Comparison of ENCODE assay signal across 1 cellular context in the genomic region with DNA sequence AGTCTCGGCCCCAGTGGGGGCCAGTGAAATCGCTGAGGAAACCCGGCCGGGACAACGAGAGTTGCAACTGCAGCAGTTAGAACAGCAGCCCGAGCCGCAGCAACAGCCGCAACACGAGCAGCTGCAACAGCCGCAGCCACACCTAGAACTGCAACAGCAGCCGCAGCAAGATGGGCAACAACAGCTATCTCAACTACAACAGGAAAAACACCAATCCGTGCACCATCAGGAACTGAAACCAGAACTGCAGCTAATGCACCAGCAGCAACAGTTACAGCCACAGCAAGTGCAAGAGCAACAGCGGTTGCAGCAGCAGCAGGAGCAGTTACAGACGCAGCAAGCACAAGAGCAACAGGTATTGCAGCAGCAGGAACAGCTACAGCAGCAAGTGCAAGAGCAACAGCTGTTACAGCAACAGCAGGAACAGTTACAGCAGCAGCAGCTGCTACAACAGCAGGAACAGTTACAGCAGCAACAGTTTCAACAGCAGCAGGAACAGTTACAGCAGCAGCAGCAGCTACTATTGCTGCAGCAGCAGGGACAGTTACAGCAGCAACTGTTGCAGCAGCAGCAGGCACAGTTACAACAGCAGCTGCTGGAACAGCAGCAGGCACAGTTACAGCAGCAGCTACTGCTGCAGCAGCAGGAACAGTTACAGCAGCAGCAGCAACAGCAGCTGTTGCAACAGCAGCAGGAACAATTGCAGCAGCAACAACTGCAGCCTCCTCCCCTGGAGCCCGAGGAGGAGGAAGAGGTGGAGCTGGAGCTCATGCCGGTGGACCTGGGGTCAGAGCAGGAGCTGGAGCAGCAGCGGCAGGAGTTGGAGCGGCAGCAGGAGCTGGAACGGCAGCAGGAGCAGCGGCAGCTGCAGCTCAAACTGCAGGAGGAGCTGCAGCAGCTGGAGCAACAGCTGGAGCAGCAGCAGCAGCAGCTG.
TF ChIP-seq lines count a peak whose summit lies in the region.

No MANE protein-coding gene starts in this region.

TF ChIP-seq in H1, 55 proteins besides CTCF, POLR2A, EP300 and RAD21:
- TF ChIP-seq PHF8 (conservative IDR thresholded peaks at IDR 0.05; ENCODE audit: low read depth, low read length) (no peak), NRF1 (IDR thresholded peaks at IDR 0.05; ENCODE audit: low read depth, low read length) (no peak), SP2 (IDR thresholded peaks at IDR 0.05; ENCODE audit: low read length) (no peak), SAP30 (IDR thresholded peaks at IDR 0.05; ENCODE audit: insufficient read depth, insufficient replicate concordance, low read length) (no peak), CHD1 (IDR thresholded peaks at IDR 0.05; ENCODE audit: low read depth, low read length) (no peak), SP1 (IDR thresholded peaks at IDR 0.05; ENCODE audit: low read depth, low read length) (no peak), CTBP2 (IDR thresholded peaks at IDR 0.05; ENCODE audit: borderline replicate concordance, insufficient read depth, insufficient read length, low read length) (no peak), KDM4A (IDR thresholded peaks at IDR 0.05; ENCODE audit: low read depth, low read length, severe bottlenecking) (no peak), TCF12 (IDR thresholded peaks at IDR 0.05; ENCODE audit: low read depth, low read length) (no peak), TBP (IDR thresholded peaks at IDR 0.05; ENCODE audit: low read depth, low read length) (no peak), CEBPB (IDR thresholded peaks at IDR 0.05; ENCODE audit: low read depth, low read length) (no peak), YY1 (IDR thresholded peaks at IDR 0.05; ENCODE audit: low read depth, low read length) (no peak), MAFK (IDR thresholded peaks at IDR 0.05; ENCODE audit: low read depth, low read length) (no peak), RBBP5 (IDR thresholded peaks at IDR 0.05; ENCODE audit: borderline replicate concordance, low read depth, low read length) (no peak), SIRT6 (IDR thresholded peaks at IDR 0.05; ENCODE audit: low read length) (no peak)
- TF ChIP-seq, protein P1, sequence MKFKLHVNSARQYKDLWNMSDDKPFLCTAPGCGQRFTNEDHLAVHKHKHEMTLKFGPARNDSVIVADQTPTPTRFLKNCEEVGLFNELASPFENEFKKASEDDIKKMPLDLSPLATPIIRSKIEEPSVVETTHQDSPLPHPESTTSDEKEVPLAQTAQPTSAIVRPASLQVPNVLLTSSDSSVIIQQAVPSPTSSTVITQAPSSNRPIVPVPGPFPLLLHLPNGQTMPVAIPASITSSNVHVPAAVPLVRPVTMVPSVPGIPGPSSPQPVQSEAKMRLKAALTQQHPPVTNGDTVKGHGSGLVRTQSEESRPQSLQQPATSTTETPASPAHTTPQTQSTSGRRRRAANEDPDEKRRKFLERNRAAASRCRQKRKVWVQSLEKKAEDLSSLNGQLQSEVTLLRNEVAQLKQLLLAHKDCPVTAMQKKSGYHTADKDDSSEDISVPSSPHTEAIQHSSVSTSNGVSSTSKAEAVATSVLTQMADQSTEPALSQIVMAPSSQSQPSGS (IDR thresholded peaks at IDR 0.05; ENCODE audit: low read length): no peak
- TF ChIP-seq, protein P2, sequence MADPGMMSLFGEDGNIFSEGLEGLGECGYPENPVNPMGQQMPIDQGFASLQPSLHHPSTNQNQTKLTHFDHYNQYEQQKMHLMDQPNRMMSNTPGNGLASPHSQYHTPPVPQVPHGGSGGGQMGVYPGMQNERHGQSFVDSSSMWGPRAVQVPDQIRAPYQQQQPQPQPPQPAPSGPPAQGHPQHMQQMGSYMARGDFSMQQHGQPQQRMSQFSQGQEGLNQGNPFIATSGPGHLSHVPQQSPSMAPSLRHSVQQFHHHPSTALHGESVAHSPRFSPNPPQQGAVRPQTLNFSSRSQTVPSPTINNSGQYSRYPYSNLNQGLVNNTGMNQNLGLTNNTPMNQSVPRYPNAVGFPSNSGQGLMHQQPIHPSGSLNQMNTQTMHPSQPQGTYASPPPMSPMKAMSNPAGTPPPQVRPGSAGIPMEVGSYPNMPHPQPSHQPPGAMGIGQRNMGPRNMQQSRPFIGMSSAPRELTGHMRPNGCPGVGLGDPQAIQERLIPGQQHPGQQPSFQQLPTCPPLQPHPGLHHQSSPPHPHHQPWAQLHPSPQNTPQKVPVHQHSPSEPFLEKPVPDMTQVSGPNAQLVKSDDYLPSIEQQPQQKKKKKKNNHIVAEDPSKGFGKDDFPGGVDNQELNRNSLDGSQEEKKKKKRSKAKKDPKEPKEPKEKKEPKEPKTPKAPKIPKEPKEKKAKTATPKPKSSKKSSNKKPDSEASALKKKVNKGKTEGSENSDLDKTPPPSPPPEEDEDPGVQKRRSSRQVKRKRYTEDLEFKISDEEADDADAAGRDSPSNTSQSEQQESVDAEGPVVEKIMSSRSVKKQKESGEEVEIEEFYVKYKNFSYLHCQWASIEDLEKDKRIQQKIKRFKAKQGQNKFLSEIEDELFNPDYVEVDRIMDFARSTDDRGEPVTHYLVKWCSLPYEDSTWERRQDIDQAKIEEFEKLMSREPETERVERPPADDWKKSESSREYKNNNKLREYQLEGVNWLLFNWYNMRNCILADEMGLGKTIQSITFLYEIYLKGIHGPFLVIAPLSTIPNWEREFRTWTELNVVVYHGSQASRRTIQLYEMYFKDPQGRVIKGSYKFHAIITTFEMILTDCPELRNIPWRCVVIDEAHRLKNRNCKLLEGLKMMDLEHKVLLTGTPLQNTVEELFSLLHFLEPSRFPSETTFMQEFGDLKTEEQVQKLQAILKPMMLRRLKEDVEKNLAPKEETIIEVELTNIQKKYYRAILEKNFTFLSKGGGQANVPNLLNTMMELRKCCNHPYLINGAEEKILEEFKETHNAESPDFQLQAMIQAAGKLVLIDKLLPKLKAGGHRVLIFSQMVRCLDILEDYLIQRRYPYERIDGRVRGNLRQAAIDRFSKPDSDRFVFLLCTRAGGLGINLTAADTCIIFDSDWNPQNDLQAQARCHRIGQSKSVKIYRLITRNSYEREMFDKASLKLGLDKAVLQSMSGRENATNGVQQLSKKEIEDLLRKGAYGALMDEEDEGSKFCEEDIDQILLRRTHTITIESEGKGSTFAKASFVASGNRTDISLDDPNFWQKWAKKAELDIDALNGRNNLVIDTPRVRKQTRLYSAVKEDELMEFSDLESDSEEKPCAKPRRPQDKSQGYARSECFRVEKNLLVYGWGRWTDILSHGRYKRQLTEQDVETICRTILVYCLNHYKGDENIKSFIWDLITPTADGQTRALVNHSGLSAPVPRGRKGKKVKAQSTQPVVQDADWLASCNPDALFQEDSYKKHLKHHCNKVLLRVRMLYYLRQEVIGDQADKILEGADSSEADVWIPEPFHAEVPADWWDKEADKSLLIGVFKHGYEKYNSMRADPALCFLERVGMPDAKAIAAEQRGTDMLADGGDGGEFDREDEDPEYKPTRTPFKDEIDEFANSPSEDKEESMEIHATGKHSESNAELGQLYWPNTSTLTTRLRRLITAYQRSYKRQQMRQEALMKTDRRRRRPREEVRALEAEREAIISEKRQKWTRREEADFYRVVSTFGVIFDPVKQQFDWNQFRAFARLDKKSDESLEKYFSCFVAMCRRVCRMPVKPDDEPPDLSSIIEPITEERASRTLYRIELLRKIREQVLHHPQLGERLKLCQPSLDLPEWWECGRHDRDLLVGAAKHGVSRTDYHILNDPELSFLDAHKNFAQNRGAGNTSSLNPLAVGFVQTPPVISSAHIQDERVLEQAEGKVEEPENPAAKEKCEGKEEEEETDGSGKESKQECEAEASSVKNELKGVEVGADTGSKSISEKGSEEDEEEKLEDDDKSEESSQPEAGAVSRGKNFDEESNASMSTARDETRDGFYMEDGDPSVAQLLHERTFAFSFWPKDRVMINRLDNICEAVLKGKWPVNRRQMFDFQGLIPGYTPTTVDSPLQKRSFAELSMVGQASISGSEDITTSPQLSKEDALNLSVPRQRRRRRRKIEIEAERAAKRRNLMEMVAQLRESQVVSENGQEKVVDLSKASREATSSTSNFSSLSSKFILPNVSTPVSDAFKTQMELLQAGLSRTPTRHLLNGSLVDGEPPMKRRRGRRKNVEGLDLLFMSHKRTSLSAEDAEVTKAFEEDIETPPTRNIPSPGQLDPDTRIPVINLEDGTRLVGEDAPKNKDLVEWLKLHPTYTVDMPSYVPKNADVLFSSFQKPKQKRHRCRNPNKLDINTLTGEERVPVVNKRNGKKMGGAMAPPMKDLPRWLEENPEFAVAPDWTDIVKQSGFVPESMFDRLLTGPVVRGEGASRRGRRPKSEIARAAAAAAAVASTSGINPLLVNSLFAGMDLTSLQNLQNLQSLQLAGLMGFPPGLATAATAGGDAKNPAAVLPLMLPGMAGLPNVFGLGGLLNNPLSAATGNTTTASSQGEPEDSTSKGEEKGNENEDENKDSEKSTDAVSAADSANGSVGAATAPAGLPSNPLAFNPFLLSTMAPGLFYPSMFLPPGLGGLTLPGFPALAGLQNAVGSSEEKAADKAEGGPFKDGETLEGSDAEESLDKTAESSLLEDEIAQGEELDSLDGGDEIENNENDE (IDR thresholded peaks at IDR 0.05; ENCODE audit: insufficient replicate concordance, low read length): no peak
